8 cellular contexts compared by ENCODE assay signal in the genomic region with DNA sequence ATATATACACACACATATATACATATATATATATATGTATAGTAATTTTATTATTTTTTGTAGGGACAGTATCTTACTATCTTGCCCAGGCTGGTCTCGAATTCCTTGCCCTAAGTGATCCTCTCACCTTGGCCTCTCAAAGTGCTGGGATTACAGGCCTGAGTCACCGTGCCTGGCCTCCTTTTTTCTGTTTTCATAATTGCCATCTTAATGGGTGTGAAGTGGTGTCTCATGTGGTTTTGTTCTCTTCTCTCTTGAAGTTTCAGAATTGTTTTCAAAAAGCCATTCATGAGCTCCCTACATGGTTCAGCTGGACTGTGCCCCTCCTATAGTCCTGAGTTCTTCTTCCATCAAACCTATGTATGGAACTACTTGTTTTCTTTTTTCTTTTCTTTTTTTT.
DNase-seq lines count a peak whose midpoint lies in the region; ATAC-seq lines count a peak whose summit lies in the region.
"Not testable (repeated sequence)": the region's sequence is repeated elsewhere in the genome, so short reads cannot be mapped to it uniquely, and the experiment has no call there.

No MANE protein-coding gene starts in this region.

- not testable (repeated sequence) for H3K4me1 Mint-ChIP-seq in activated CD4-positive, alpha-beta T cell treated with anti-CD3 and anti-CD28 coated beads for 36 hours
- peaks cover 12% of the 10 kb centered on the region for H3K4me1 Mint-ChIP-seq in activated naive CD8-positive, alpha-beta T cell treated with anti-CD3 and anti-CD28 coated beads, Interleukin-2, amount 50 U/mL, for 24 hours

- H3K9me3 Mint-ChIP-seq in activated CD4-positive, alpha-beta T cell treated with anti-CD3 and anti-CD28 coated beads for 36 hours (ENCODE audit: low read depth); activated naive CD8-positive, alpha-beta T cell treated with anti-CD3 and anti-CD28 coated beads, Interleukin-2, amount 50 U/mL, for 24 hours: not testable (repeated sequence)

- H3K4me3 Mint-ChIP-seq in activated CD4-positive, alpha-beta T cell treated with anti-CD3 and anti-CD28 coated beads for 36 hours; activated naive CD8-positive, alpha-beta T cell treated with anti-CD3 and anti-CD28 coated beads, Interleukin-2, amount 50 U/mL, for 24 hours: not testable (repeated sequence)

- DNase-seq in Daoy (ENCODE audit: low read depth) (peak; percentile 9), MV-4-11 (lab: John Stamatoyannopoulos, UW) (peak; percentile 39)
- peak; percentile 16 for DNase-seq in activated CD4-positive, alpha-beta T cell treated with anti-CD3 and anti-CD28 coated beads for 36 hours
- not testable (repeated sequence) for DNase-seq in activated naive CD8-positive, alpha-beta T cell treated with anti-CD3 and anti-CD28 coated beads, Interleukin-2, amount 50 U/mL, for 24 hours; stimulated activated naive CD8-positive, alpha-beta T cell treated with anti-CD3 and anti-CD28 coated beads, Interleukin-15, Interleukin-2, amounts not matched to agents 100 U/mL and 50 U/mL, for 24 hours

- not testable (repeated sequence) for H3K36me3 Mint-ChIP-seq in activated CD4-positive, alpha-beta T cell treated with anti-CD3 and anti-CD28 coated beads for 36 hours (ENCODE audit: low read depth); activated naive CD8-positive, alpha-beta T cell treated with anti-CD3 and anti-CD28 coated beads, Interleukin-2, amount 50 U/mL, for 24 hours (ENCODE audit: low read depth)

- POLR2A ChIA-PET in activated CD4-positive, alpha-beta T cell treated with anti-CD3 and anti-CD28 coated beads for 36 hours (lab: Charles Lee) = interaction anchor here (0.7 kb wide), 1 partner anchor 522 kb away, joined by 4 read pairs; no protein-coding TSS in a partner anchor

- intact Hi-C loops in activated CD4-positive, alpha-beta T cell treated with anti-CD3 and anti-CD28 coated beads for 36 hours (cut with DNase I, micrococcal nuclease) = not testable (repeated sequence)

- not testable (repeated sequence) for H3K27ac Mint-ChIP-seq in activated CD4-positive, alpha-beta T cell treated with anti-CD3 and anti-CD28 coated beads for 36 hours; activated naive CD8-positive, alpha-beta T cell treated with anti-CD3 and anti-CD28 coated beads, Interleukin-2, amount 50 U/mL, for 24 hours

- H3K27me3 Mint-ChIP-seq in activated CD4-positive, alpha-beta T cell treated with anti-CD3 and anti-CD28 coated beads for 36 hours; activated naive CD8-positive, alpha-beta T cell treated with anti-CD3 and anti-CD28 coated beads, Interleukin-2, amount 50 U/mL, for 24 hours: not testable (repeated sequence)

- CTCF ChIA-PET in activated CD4-positive, alpha-beta T cell treated with anti-CD3 and anti-CD28 coated beads for 36 hours (lab: Charles Lee) = not testable (repeated sequence)

- ATAC-seq in GM18907 (IDR thresholded peaks at IDR 0.05; ENCODE audit: unreplicated experiment) = peak; percentile 32
- ATAC-seq in GM21619 (IDR thresholded peaks at IDR 0.05; ENCODE audit: unreplicated experiment) = peak; percentile 37
- peak; percentile 45 for ATAC-seq in HG03066 (IDR thresholded peaks at IDR 0.05; ENCODE audit: low read depth, unreplicated experiment)
- ATAC-seq in activated CD4-positive, alpha-beta T cell treated with anti-CD3 and anti-CD28 coated beads for 36 hours = peak; percentile 74
- peak; percentile 66 for ATAC-seq in activated naive CD8-positive, alpha-beta T cell treated with anti-CD3 and anti-CD28 coated beads, Interleukin-2, amount 50 U/mL, for 24 hours
- ATAC-seq in stimulated activated naive CD8-positive, alpha-beta T cell treated with anti-CD3 and anti-CD28 coated beads, Interleukin-15, Interleukin-2, amounts not matched to agents 100 U/mL and 50 U/mL, for 24 hours = peak; percentile 72
